32 cellular contexts compared by ENCODE assay signal in genomic region chr12:53456654-53457366, GRCh38. TPM values are rescaled to one million over a fixed set of nuclear protein-coding genes. Genes with fewer than 3 reads are reported as not detected.
DNase-seq lines count a peak whose midpoint lies in the region; ATAC-seq, FAIRE-seq and TF ChIP-seq lines count a peak whose summit lies in the region.
"Had no signal": no experiment of that assay in that cellular context is flagged by ENCODE, and none has a peak within 500 bp of the region (broad histone marks: within the 10 kb centered on the region; RNA-seq: fewer than 3 reads in every experiment).

No MANE protein-coding gene starts in this region.

- TF ChIP-seq CTCF in H1 (IDR thresholded peaks at IDR 0.05; ENCODE audit: control extremely low read depth in 1 of 3, insufficient read depth in 1 of 3, low read depth in 1 of 3, low read length in 3 of 3) = no peak
- TF ChIP-seq CTCF in lower leg skin (IDR thresholded peaks at IDR 0.05) = no peak

- H2AFZ ChIP-seq in H1 (ENCODE audit: low read length) = no peak overlapping the region
- H2AFZ ChIP-seq: GM23248 had no signal

- H3K4me3 ChIP-seq in H1 (ENCODE audit: extremely low read depth in 1 of 4, insufficient read depth in 2 of 4, low read depth in 3 of 4, low read length in 4 of 4) (no peak overlapping the region), small intestine (ENCODE audit: low read depth in 1 of 2, low read length in 2 of 2) (no peak overlapping the region), lower leg skin (ENCODE audit: low read depth, poor library complexity, severe bottlenecking) (no peak overlapping the region)
- H3K4me3 ChIP-seq: dorsolateral prefrontal cortex, GM23248, left lung, right atrium auricular region, suprapubic skin had no signal

- H3K9ac ChIP-seq in H1 (replicated peaks in 1 of 4; ENCODE audit: extremely low read depth in 1 of 4, low read depth in 3 of 4, low read length in 3 of 4) = no peak overlapping the region
- H3K9ac ChIP-seq: GM23248 had no signal

- no peak for DNase-seq in activated T-cell treated with anti-CD3 and anti-CD28 coated beads, Interleukin-2, amount 50 U/mL, for 72 hours
- DNase-seq in activated T-cell treated with anti-CD3 and anti-CD28 coated beads for 4 hours = no peak
- peak; percentile 32 for DNase-seq in NAMALWA (ENCODE audit: low spot score)
- no peak for DNase-seq in H1 (ENCODE audit: low read depth in 1 of 2, low spot score in 2 of 2)
- DNase-seq in small intestine = peak; percentile 72
- no peak for DNase-seq in SHP77 treated with DMSO at 0.1 percent for 48 hours (lab: John Stamatoyannopoulos, UW)
- no peak for DNase-seq in lower leg skin (ENCODE audit: low spot score in 2 of 2)
- DNase-seq: 8988T; activated CD4-positive, CD25-positive, alpha-beta regulatory T cell treated with anti-CD3 and anti-CD28 coated beads, Interleukin-2, amount 50 U/mL, for 72 hours; activated CD8-positive, alpha-beta T cell treated with anti-CD3 and anti-CD28 coated beads for 36 hours; activated gamma-delta T cell; CD4-positive, alpha-beta memory T cell; dorsolateral prefrontal cortex; EL; GM23248; left lung; midbrain; naive thymus-derived CD4-positive, alpha-beta T cell; NCI-H1417; NCI-H2029 treated with DMSO at 0.1 percent for 48 hours; NCI-H2227 treated with DMSO at 0.1 percent for 48 hours; NCI-H69; stimulated activated CD4-positive, alpha-beta T cell treated with anti-CD3 and anti-CD28 coated beads, Interleukin-2, amount 100 ng/mL, for 48 hours had no signal

- no peak overlapping the region for H3K18ac ChIP-seq in H1 (ENCODE audit: extremely low read depth, low read length)

- no peak for TF ChIP-seq EP300 in H1 (IDR thresholded peaks at IDR 0.05; ENCODE audit: borderline replicate concordance in 1 of 2, low read depth in 2 of 2, low read length in 2 of 2)

- peaks cover 68 to 86% (median 77%) of the 10 kb centered on the region in 4 experiments for H3K36me3 ChIP-seq in H1 (ENCODE audit: control insufficient read depth in 2 of 4, insufficient read depth in 4 of 4, low read length in 3 of 4)
- peaks cover 40 to 46% of the 10 kb centered on the region in 2 donors for H3K36me3 ChIP-seq in small intestine (ENCODE audit: control insufficient read depth in 2 of 2, insufficient read depth in 2 of 2, low read length in 2 of 2)

- no peak overlapping the region for H3K4me2 ChIP-seq in H1 (ENCODE audit: insufficient read depth in 1 of 2, low read depth in 2 of 2, low read length in 2 of 2)

- peaks cover 7% of the 10 kb centered on the region for H3K23me2 ChIP-seq in H1 (ENCODE audit: low read depth, low read length)

- peaks cover 74% of the 10 kb centered on the region for H3K4me1 Mint-ChIP-seq in activated T-cell treated with anti-CD3 and anti-CD28 coated beads, Interleukin-2, amount 50 U/mL, for 72 hours (ENCODE audit: low read depth)

- no peak overlapping the region for H2BK15ac ChIP-seq in H1 (ENCODE audit: low read length)

- H3K27me3 Mint-ChIP-seq in activated T-cell treated with anti-CD3 and anti-CD28 coated beads, Interleukin-2, amount 50 U/mL, for 72 hours (ENCODE audit: low read depth) = no peaks in the 10 kb centered on the region
- H3K27me3 Mint-ChIP-seq: activated CD8-positive, alpha-beta T cell treated with anti-CD3 and anti-CD28 coated beads for 36 hours; CD4-positive, alpha-beta memory T cell; naive thymus-derived CD4-positive, alpha-beta T cell had no signal

- intact Hi-C loops in lower leg skin (cut with DNase I; ENCODE audit: low total_unique reads) = no loop called here

- no peak overlapping the region for H4K5ac ChIP-seq in H1 (ENCODE audit: insufficient read length, low read depth, low read length)

- H2AK5ac ChIP-seq in H1 (ENCODE audit: low read depth, low read length) = no peak overlapping the region

- no peak overlapping the region for H2BK120ac ChIP-seq in H1 (replicated peaks; ENCODE audit: low read depth, low read length)

- H2BK20ac ChIP-seq in H1 (ENCODE audit: low read length) = no peak overlapping the region

- H3K27me3 ChIP-seq in H1 (replicated peaks in 1 of 4; ENCODE audit: control insufficient read depth in 3 of 4, extremely low read depth in 1 of 4, insufficient read depth in 3 of 4, low read length in 3 of 4) (no peaks in the 10 kb centered on the region), small intestine (ENCODE audit: control insufficient read depth in 2 of 2, insufficient read depth in 2 of 2, low read length in 2 of 2) (no peaks in the 10 kb centered on the region)
- H3K27me3 ChIP-seq: dorsolateral prefrontal cortex, left lung, right atrium auricular region, suprapubic skin had no signal

- FAIRE-seq in H1 (lab: Jason Lieb, UNC) (no peak), small intestine (lab: Jason Lieb, UNC) (no peak)
- FAIRE-seq: endothelial cell of umbilical vein, GM12892 had no signal

- no peak for TF ChIP-seq RAD21 in H1 (IDR thresholded peaks at IDR 0.05 in 1 of 2, conservative IDR thresholded peaks at IDR 0.05 in 1 of 2; ENCODE audit: low read depth in 2 of 2, low read length in 2 of 2)

- H3K79me1 ChIP-seq in H1 (ENCODE audit: low read depth, low read length) = peaks cover 7% of the 10 kb centered on the region; the same call in 1 of the 2 replicates

- H3K27ac Mint-ChIP-seq in activated T-cell treated with anti-CD3 and anti-CD28 coated beads, Interleukin-2, amount 50 U/mL, for 72 hours = peak overlapping the region; percentile 17
- H3K27ac Mint-ChIP-seq: activated CD8-positive, alpha-beta T cell treated with anti-CD3 and anti-CD28 coated beads for 36 hours; naive thymus-derived CD4-positive, alpha-beta T cell had no signal

- peak in 1 of 2 experiments; percentile 38; a peak in 2 of 3 replicates for TF ChIP-seq POLR2A in H1 (IDR thresholded peaks at IDR 0.05; ENCODE audit: control extremely low read depth in 1 of 2, low read depth in 2 of 2, low read length in 2 of 2)
- TF ChIP-seq POLR2A in lower leg skin (IDR thresholded peaks at IDR 0.05) = no peak

- WGBS in H1 (ENCODE audit: extremely low coverage in 1 of 2, insufficient coverage in 1 of 2, insufficient read length in 1 of 2, insufficient replicate concordance in 2 of 2, low coverage in 1 of 2, low lambda C conversion rate in 2 of 2, missing lambda C conversion rate in 1 of 2), 2 experiments = 81% methylated on average over 6 of the region's 6 CpGs; no CpG with 5 or more reads in 1 of the 2 experiments
- whole genome bisulfite sequencing in small intestine, 3 donors = 48 to 68% (median 52%) methylated on average over 6 of the region's 6 CpGs
- WGBS in lower leg skin, 2 donors = 80 to 82% methylated on average over 6 of the region's 6 CpGs

- CTCF ChIA-PET in H1 (lab: Charles Lee; ENCODE audit: partially characterized antibody) = interaction anchor here (0.5 to 1.2 kb wide), 5 partner anchors 14 to 190 kb away, joined by 3 to 4 read pairs (median 3); no protein-coding TSS in a partner anchor

- no peak overlapping the region for H4K8ac ChIP-seq in H1 (ENCODE audit: extremely low read depth, insufficient read depth, low read length)

- no peak overlapping the region for H2BK5ac ChIP-seq in H1 (ENCODE audit: low read depth, low read length)

- no peaks in the 10 kb centered on the region for H3K9me3 ChIP-seq in H1 (ENCODE audit: insufficient read depth in 2 of 2, low read depth in 1 of 2, low read length in 1 of 2)
- no peaks in the 10 kb centered on the region for H3K9me3 ChIP-seq in small intestine (ENCODE audit: control insufficient read depth, low read depth)
- H3K9me3 ChIP-seq: left lung, right atrium auricular region, suprapubic skin had no signal

- H3K14ac ChIP-seq in H1 (ENCODE audit: insufficient read length) = no peak overlapping the region

- no peak overlapping the region for H3K4me3 Mint-ChIP-seq in activated T-cell treated with anti-CD3 and anti-CD28 coated beads, Interleukin-2, amount 50 U/mL, for 72 hours
- H3K4me3 Mint-ChIP-seq: activated CD8-positive, alpha-beta T cell treated with anti-CD3 and anti-CD28 coated beads for 36 hours; CD4-positive, alpha-beta memory T cell; naive thymus-derived CD4-positive, alpha-beta T cell had no signal

- POLR2A ChIA-PET in H1 (lab: Charles Lee; ENCODE audit: partially characterized antibody) = interaction anchor here (0.7 to 57.6 kb wide), 13 partner anchors 9 to 243 kb away, joined by 3 to 3397 read pairs (median 4); partner anchors contain the start of genes MAP3K12, NPFF, SP1 and TARBP2

- no peak overlapping the region for H2BK12ac ChIP-seq in H1 (ENCODE audit: low read depth, low read length)

- ATAC-seq in activated T-cell treated with anti-CD3 and anti-CD28 coated beads, Interleukin-2, amount 50 U/mL, for 72 hours (replicated peaks in 1 of 2) = no peak
- ATAC-seq in GM21825 (IDR thresholded peaks at IDR 0.05; ENCODE audit: unreplicated experiment) = no peak
- ATAC-seq: activated CD8-positive, alpha-beta T cell treated with anti-CD3 and anti-CD28 coated beads for 36 hours; left lung; naive thymus-derived CD4-positive, alpha-beta T cell had no signal

- H3K4me1 ChIP-seq in H1 (replicated peaks in 1 of 4; ENCODE audit: control insufficient read depth in 3 of 4, insufficient read depth in 4 of 4, low read length in 3 of 4) (peaks cover 0 to 8% (median 5%) of the 10 kb centered on the region in 4 experiments; a peak in 4 of 7 replicates), small intestine (ENCODE audit: control insufficient read depth in 2 of 2, insufficient read depth in 1 of 2, low read depth in 1 of 2, low read length in 1 of 2) (peaks cover 0 to 4% of the 10 kb centered on the region in 2 donors)

- no peak overlapping the region for H3K27ac ChIP-seq in H1 (ENCODE audit: low read depth, low read length)
- H3K27ac ChIP-seq in small intestine (ENCODE audit: low read depth in 1 of 2, low read length in 1 of 2) = no peak overlapping the region
- H3K27ac ChIP-seq: dorsolateral prefrontal cortex, GM23248, left lung, right atrium auricular region, suprapubic skin had no signal

- no peak overlapping the region for H4K91ac ChIP-seq in H1 (replicated peaks; ENCODE audit: insufficient read length, low read length)

- H3K36me3 Mint-ChIP-seq in activated T-cell treated with anti-CD3 and anti-CD28 coated beads, Interleukin-2, amount 50 U/mL, for 72 hours (ENCODE audit: insufficient read depth in 2 of 2) = peaks cover 25 to 70% of the 10 kb centered on the region in 2 donors

- no peak overlapping the region for H3K56ac ChIP-seq in H1 (replicated peaks; ENCODE audit: insufficient read length, low read depth, low read length)

- no peak overlapping the region for H3K4ac ChIP-seq in H1 (replicated peaks; ENCODE audit: insufficient read length, low read depth, low read length)

- H3K9me3 Mint-ChIP-seq in activated T-cell treated with anti-CD3 and anti-CD28 coated beads, Interleukin-2, amount 50 U/mL, for 72 hours = no peaks in the 10 kb centered on the region
- H3K9me3 Mint-ChIP-seq: activated CD8-positive, alpha-beta T cell treated with anti-CD3 and anti-CD28 coated beads for 36 hours; CD4-positive, alpha-beta memory T cell; naive thymus-derived CD4-positive, alpha-beta T cell had no signal

- peaks cover 38 to 44% of the 10 kb centered on the region in 2 experiments for H4K20me1 ChIP-seq in H1 (replicated peaks in 1 of 2; ENCODE audit: control insufficient read depth in 1 of 2, insufficient read depth in 2 of 2, low read length in 2 of 2)

- H3K23ac ChIP-seq in H1 (ENCODE audit: insufficient read length) = no peak overlapping the region

- peaks cover 29 to 92% of the 10 kb centered on the region in 2 experiments for H3K79me2 ChIP-seq in H1 (ENCODE audit: control insufficient read depth in 1 of 2, insufficient read depth in 2 of 2, low read length in 2 of 2)

RNA-seq across cellular contexts. Expression of gene PCBP2, which starts 4.9 kb away (rescaled TPM):
- 1,000 to 10,000 TPM; 1,155 to 1,265 TPM for total RNA-seq in activated T-cell treated with anti-CD3 and anti-CD28 coated beads, Interleukin-2, amount 50 U/mL, for 72 hours
- total RNA-seq in H1 (2021; fragmentation: NEBNext Ultra II Directional; extraction: Animal tissue kit (Norgen Biotek cat#: 25700)) = 1,114 and 1,123 TPM in 2 replicates
- polyA plus RNA-seq in H1 (2011; rRNA removed) = 470 and 473 TPM in 2 replicates
- polyA plus RNA-seq in H1 (2011; cell fraction: cytosol; rRNA removed) = 420 TPM
- polyA plus RNA-seq in H1 (2011; cell fraction: nucleus; rRNA removed) = 526 TPM
- polyA plus RNA-seq in H1 (2012, experiment 1 of 2) = 987 to 1,115 TPM (median 1,028 TPM) in 4 replicates
- polyA plus RNA-seq in H1 (2012, experiment 2 of 2) = 1,117 TPM
- 462 TPM for polyA plus RNA-seq in H1 (2013, experiment 1 of 2)
- 458 TPM for polyA plus RNA-seq in H1 (2013, experiment 2 of 2)
- polyA minus RNA-seq in H1 (2011; rRNA and poly(A)+ RNA removed) = 887 and 924 TPM in 2 replicates
- 748 TPM for polyA minus RNA-seq in H1 (2011; cell fraction: cytosol; rRNA and poly(A)+ RNA removed)
- polyA minus RNA-seq in H1 (2011; cell fraction: nucleus; rRNA and poly(A)+ RNA removed) = 484 TPM
- polyA plus RNA-seq in small intestine = 100 to 1,000 TPM; 446 to 528 (median 459) TPM
- total RNA-seq in lower leg skin = 100 to 1,000 TPM; 343 to 507 (median 389) TPM

RNA-seq across cellular contexts. Expression of gene PRR13, which starts 15.3 kb away (rescaled TPM):
- 100 to 1,000 TPM; 109 to 145 TPM for total RNA-seq in activated T-cell treated with anti-CD3 and anti-CD28 coated beads, Interleukin-2, amount 50 U/mL, for 72 hours
- 164 and 185 TPM in 2 replicates for total RNA-seq in H1 (2021; fragmentation: NEBNext Ultra II Directional; extraction: Animal tissue kit (Norgen Biotek cat#: 25700))
- polyA plus RNA-seq in H1 (2011; rRNA removed) = 80.4 and 82.9 TPM in 2 replicates
- 86.1 TPM for polyA plus RNA-seq in H1 (2011; cell fraction: cytosol; rRNA removed)
- polyA plus RNA-seq in H1 (2011; cell fraction: nucleus; rRNA removed) = 58.7 TPM
- 198 to 336 TPM (median 208 TPM) in 4 replicates for polyA plus RNA-seq in H1 (2012, experiment 1 of 2)
- polyA plus RNA-seq in H1 (2012, experiment 2 of 2) = 220 TPM
- polyA plus RNA-seq in H1 (2013, experiment 1 of 2) = 264 TPM
- polyA plus RNA-seq in H1 (2013, experiment 2 of 2) = 272 TPM
- 56.8 and 82.3 TPM in 2 replicates for polyA minus RNA-seq in H1 (2011; rRNA and poly(A)+ RNA removed)
- 56.5 TPM for polyA minus RNA-seq in H1 (2011; cell fraction: cytosol; rRNA and poly(A)+ RNA removed)
- 35.3 TPM for polyA minus RNA-seq in H1 (2011; cell fraction: nucleus; rRNA and poly(A)+ RNA removed)
- polyA plus RNA-seq in small intestine = 1,000 to 10,000 TPM in 1 of 3 donors, 100 to 1,000 TPM in 2; 507 to 1,038 (median 901) TPM
- 10 to 100 TPM; 33.2 to 62.6 (median 49.9) TPM for total RNA-seq in lower leg skin

RNA-seq across cellular contexts. Expression of gene AMHR2, which starts 33.2 kb away (rescaled TPM):
- not detected for total RNA-seq in activated T-cell treated with anti-CD3 and anti-CD28 coated beads, Interleukin-2, amount 50 U/mL, for 72 hours
- total RNA-seq in H1 (2021; fragmentation: NEBNext Ultra II Directional; extraction: Animal tissue kit (Norgen Biotek cat#: 25700)) = 0.34 and 0.35 TPM in 2 replicates
- polyA plus RNA-seq in H1 (2011; rRNA removed) (0.29 and 0.47 TPM in 2 replicates), small intestine (under 1 TPM in 2 of 3 donors, not detected in 1; 0.04 to 0.81 TPM)
- polyA plus RNA-seq in H1 (2011; cell fraction: cytosol; rRNA removed) = 0.25 TPM
- polyA plus RNA-seq in H1 (2011; cell fraction: nucleus; rRNA removed) = 0.83 TPM
- 0.12 to 0.28 TPM (median 0.16 TPM) in 4 replicates for polyA plus RNA-seq in H1 (2012, experiment 1 of 2)
- 0.17 TPM for polyA plus RNA-seq in H1 (2012, experiment 2 of 2)
- polyA plus RNA-seq in H1 (2013, experiment 1 of 2) = 0.16 TPM
- polyA plus RNA-seq in H1 (2013, experiment 2 of 2) = not detected
- polyA minus RNA-seq in H1 (2011; rRNA and poly(A)+ RNA removed) = 0.24 and 0.54 TPM in 2 replicates
- polyA minus RNA-seq in H1 (2011; cell fraction: cytosol; rRNA and poly(A)+ RNA removed) = not detected
- not detected for polyA minus RNA-seq in H1 (2011; cell fraction: nucleus; rRNA and poly(A)+ RNA removed)
- under 1 TPM in 1 of 4 donors, not detected in 3; 0.62 TPM for total RNA-seq in lower leg skin
- total RNA-seq: activated CD8-positive, alpha-beta T cell treated with anti-CD3 and anti-CD28 coated beads for 36 hours; CD4-positive, alpha-beta memory T cell; endothelial cell of umbilical vein; glomerular endothelial cell; GM23248; naive thymus-derived CD4-positive, alpha-beta T cell; osteoblast; T-helper 1 cell treated with Interleukin-12 subunit alpha and Interleukin-12 subunit beta and Interleukin-4 antibody, amounts not matched to agents 30 ng/mL and 1 ng/mL, for 36 hours; urinary bladder had no signal
- polyA plus RNA-seq: CD4-positive, alpha-beta memory T cell; endothelial cell of umbilical vein; GM23248; naive thymus-derived CD4-positive, alpha-beta T cell had no signal

RNA-seq across cellular contexts. Expression of gene MAP3K12, which starts 42.4 kb away (rescaled TPM):
- 10 to 100 TPM; 18.8 to 23.7 TPM for total RNA-seq in activated T-cell treated with anti-CD3 and anti-CD28 coated beads, Interleukin-2, amount 50 U/mL, for 72 hours
- 21.4 and 23.4 TPM in 2 replicates for total RNA-seq in H1 (2021; fragmentation: NEBNext Ultra II Directional; extraction: Animal tissue kit (Norgen Biotek cat#: 25700))
- polyA plus RNA-seq in H1 (2011; rRNA removed) (42.7 and 54.1 TPM in 2 replicates), small intestine (1 to 10 TPM in 2 of 3 donors, under 1 TPM in 1; 0.67 to 7.0 (median 1.6) TPM)
- 37.7 TPM for polyA plus RNA-seq in H1 (2011; cell fraction: cytosol; rRNA removed)
- 232 TPM for polyA plus RNA-seq in H1 (2011; cell fraction: nucleus; rRNA removed)
- polyA plus RNA-seq in H1 (2012, experiment 1 of 2) = 31.0 to 35.0 TPM (median 33.4 TPM) in 4 replicates
- 14.6 TPM for polyA plus RNA-seq in H1 (2012, experiment 2 of 2)
- 20.2 TPM for polyA plus RNA-seq in H1 (2013, experiment 1 of 2)
- 15.6 TPM for polyA plus RNA-seq in H1 (2013, experiment 2 of 2)
- polyA minus RNA-seq in H1 (2011; rRNA and poly(A)+ RNA removed) = 28.1 and 35.5 TPM in 2 replicates
- 16.5 TPM for polyA minus RNA-seq in H1 (2011; cell fraction: cytosol; rRNA and poly(A)+ RNA removed)
- polyA minus RNA-seq in H1 (2011; cell fraction: nucleus; rRNA and poly(A)+ RNA removed) = 48.2 TPM
- total RNA-seq in lower leg skin = 10 to 100 TPM in 2 of 4 donors, 1 to 10 TPM in 2; 6.4 to 12.8 (median 9.4) TPM

RNA-seq across cellular contexts. Expression of gene TARBP2, which starts 44.3 kb away (rescaled TPM):
- 10 to 100 TPM; 37.7 to 40.7 TPM for total RNA-seq in activated T-cell treated with anti-CD3 and anti-CD28 coated beads, Interleukin-2, amount 50 U/mL, for 72 hours
- total RNA-seq in H1 (2021; fragmentation: NEBNext Ultra II Directional; extraction: Animal tissue kit (Norgen Biotek cat#: 25700)) = 66.1 and 69.9 TPM in 2 replicates
- polyA plus RNA-seq in H1 (2011; rRNA removed) (122 and 135 TPM in 2 replicates), small intestine (10 to 100 TPM; 18.9 to 31.0 (median 23.5) TPM)
- polyA plus RNA-seq in H1 (2011; cell fraction: cytosol; rRNA removed) = 116 TPM
- polyA plus RNA-seq in H1 (2011; cell fraction: nucleus; rRNA removed) = 195 TPM
- 62.0 to 84.4 TPM (median 79.7 TPM) in 4 replicates for polyA plus RNA-seq in H1 (2012, experiment 1 of 2)
- polyA plus RNA-seq in H1 (2012, experiment 2 of 2) = 104 TPM
- 41.8 TPM for polyA plus RNA-seq in H1 (2013, experiment 1 of 2)
- polyA plus RNA-seq in H1 (2013, experiment 2 of 2) = 36.4 TPM
- 42.1 and 48.2 TPM in 2 replicates for polyA minus RNA-seq in H1 (2011; rRNA and poly(A)+ RNA removed)
- polyA minus RNA-seq in H1 (2011; cell fraction: cytosol; rRNA and poly(A)+ RNA removed) = 38.6 TPM
- 65.6 TPM for polyA minus RNA-seq in H1 (2011; cell fraction: nucleus; rRNA and poly(A)+ RNA removed)
- 10 to 100 TPM; 25.9 to 34.1 (median 31.0) TPM for total RNA-seq in lower leg skin

Comparison
In these comparisons a context has a peak if more than half of its experiments do, and no peak if none do; other contexts are left out.
1. DNase-seq: peak in NAMALWA (single experiment) and small intestine (single experiment); none in activated T-cell treated with anti-CD3 and anti-CD28 coated beads, Interleukin-2, amount 50 U/mL, for 72 hours (0 of 2), activated T-cell treated with anti-CD3 and anti-CD28 coated beads for 4 hours (single experiment), H1 (0 of 2), SHP77 treated with DMSO at 0.1 percent for 48 hours (single experiment) and lower leg skin (0 of 2).